Comparison of ENCODE assay signal across 23 cellular contexts in genomic region chr7:158366916-158367633, GRCh38.
DNase-seq lines count a peak whose midpoint lies in the region; ATAC-seq and TF ChIP-seq lines count a peak whose summit lies in the region.
"Had no signal": no experiment of that assay in that cellular context is flagged by ENCODE, and none has a peak within 500 bp of the region (broad histone marks: within the 10 kb centered on the region; RNA-seq: fewer than 3 reads in every experiment).

No MANE protein-coding gene starts in this region.

- no peaks in the 10 kb centered on the region for H3K9me3 ChIP-seq in spleen
- no peaks in the 10 kb centered on the region for H3K9me3 ChIP-seq in naive thymus-derived CD4-positive, alpha-beta T cell (ENCODE audit: control insufficient read depth in 2 of 3, low read length in 3 of 3)
- H3K9me3 ChIP-seq: Caco-2 had no signal

- H3K9me3 Mint-ChIP-seq in CD14-positive monocyte: peaks cover 0 to 6% (median 2%) of the 10 kb centered on the region in 7 donors
- H3K9me3 Mint-ChIP-seq in activated T-helper 1 cell treated with anti-CD3 and anti-CD28 coated beads, Interleukin-12 subunit alpha, Interleukin-12 subunit beta, Interleukin-2, Interleukin-4 antibody, amounts not matched to agents 30 ng/mL and 10 ng/mL and 1 ng/mL, durations not matched to agents 14 hours and 24 hours and 36 hours: peaks cover 4% of the 10 kb centered on the region
- H3K9me3 Mint-ChIP-seq in naive thymus-derived CD4-positive, alpha-beta T cell: peaks cover 0 to 6% (median 0%) of the 10 kb centered on the region in 11 donors
- H3K9me3 Mint-ChIP-seq: CD4-positive, alpha-beta T cell had no signal

- H3K27ac ChIP-seq in angular gyrus (ENCODE audit: low read depth, low read length) (peak overlapping the region; percentile 34), dorsolateral prefrontal cortex (peak overlapping the region in 39 of 59 donors; percentile 1 to 79 (median 51)), spleen (no peak overlapping the region)
- H3K27ac ChIP-seq in naive thymus-derived CD4-positive, alpha-beta T cell (ENCODE audit: low read depth, low read length): no peak overlapping the region
- H3K27ac ChIP-seq: HL-60 had no signal

- TF ChIP-seq POLR2A in spleen (IDR thresholded peaks at IDR 0.05): no peak

- H3K4me3 Mint-ChIP-seq in CD14-positive monocyte: no peak overlapping the region
- no peak overlapping the region for H3K4me3 Mint-ChIP-seq in activated T-helper 1 cell treated with anti-CD3 and anti-CD28 coated beads, Interleukin-12 subunit alpha, Interleukin-12 subunit beta, Interleukin-2, Interleukin-4 antibody, amounts not matched to agents 30 ng/mL and 10 ng/mL and 1 ng/mL, durations not matched to agents 14 hours and 24 hours and 36 hours
- no peak overlapping the region for H3K4me3 Mint-ChIP-seq in naive thymus-derived CD4-positive, alpha-beta T cell
- H3K4me3 Mint-ChIP-seq: CD4-positive, alpha-beta T cell; HFFc6 had no signal

- no peaks in the 10 kb centered on the region for H3K36me3 Mint-ChIP-seq in CD14-positive monocyte
- H3K36me3 Mint-ChIP-seq in activated T-helper 1 cell treated with anti-CD3 and anti-CD28 coated beads, Interleukin-12 subunit alpha, Interleukin-12 subunit beta, Interleukin-2, Interleukin-4 antibody, amounts not matched to agents 30 ng/mL and 10 ng/mL and 1 ng/mL, durations not matched to agents 14 hours and 24 hours and 36 hours (ENCODE audit: low read depth): no peaks in the 10 kb centered on the region
- no peaks in the 10 kb centered on the region for H3K36me3 Mint-ChIP-seq in naive thymus-derived CD4-positive, alpha-beta T cell

- POLR2A ChIA-PET in naive thymus-derived CD4-positive, alpha-beta T cell (lab: Charles Lee): no interaction called here

- H3K27me3 Mint-ChIP-seq in CD14-positive monocyte (ENCODE audit: low read depth in 3 of 3): peaks cover 0 to 2% (median 1%) of the 10 kb centered on the region in 3 donors
- no peaks in the 10 kb centered on the region for H3K27me3 Mint-ChIP-seq in activated T-helper 1 cell treated with anti-CD3 and anti-CD28 coated beads, Interleukin-12 subunit alpha, Interleukin-12 subunit beta, Interleukin-2, Interleukin-4 antibody, amounts not matched to agents 30 ng/mL and 10 ng/mL and 1 ng/mL, durations not matched to agents 14 hours and 24 hours and 36 hours (ENCODE audit: insufficient read depth)
- peaks cover 0 to 6% (median 0%) of the 10 kb centered on the region in 5 donors for H3K27me3 Mint-ChIP-seq in naive thymus-derived CD4-positive, alpha-beta T cell
- H3K27me3 Mint-ChIP-seq: CD4-positive, alpha-beta T cell had no signal

- H3K27ac Mint-ChIP-seq in CD14-positive monocyte: no peak overlapping the region
- H3K27ac Mint-ChIP-seq in activated T-helper 1 cell treated with anti-CD3 and anti-CD28 coated beads, Interleukin-12 subunit alpha, Interleukin-12 subunit beta, Interleukin-2, Interleukin-4 antibody, amounts not matched to agents 30 ng/mL and 10 ng/mL and 1 ng/mL, durations not matched to agents 14 hours and 24 hours and 36 hours: no peak overlapping the region
- H3K27ac Mint-ChIP-seq in naive thymus-derived CD4-positive, alpha-beta T cell: no peak overlapping the region
- H3K27ac Mint-ChIP-seq: CD4-positive, alpha-beta T cell; HFFc6 had no signal

- intact Hi-C loops in CD14-positive monocyte (cut with micrococcal nuclease) (no loop called here), dorsolateral prefrontal cortex (cut with DNase I) (no loop called here), spleen (cut with DNase I; ENCODE audit: low total_unique reads) (no loop called here)
- intact Hi-C loops in activated T-helper 1 cell treated with anti-CD3 and anti-CD28 coated beads, Interleukin-12 subunit alpha, Interleukin-12 subunit beta, Interleukin-2, Interleukin-4 antibody, amounts not matched to agents 30 ng/mL and 10 ng/mL and 1 ng/mL, durations not matched to agents 14 hours and 24 hours and 36 hours (cut with micrococcal nuclease): no loop called here
- intact Hi-C loops in naive thymus-derived CD4-positive, alpha-beta T cell (cut with micrococcal nuclease): no loop called here

- no peaks in the 10 kb centered on the region for H3K4me1 Mint-ChIP-seq in CD14-positive monocyte
- no peaks in the 10 kb centered on the region for H3K4me1 Mint-ChIP-seq in activated T-helper 1 cell treated with anti-CD3 and anti-CD28 coated beads, Interleukin-12 subunit alpha, Interleukin-12 subunit beta, Interleukin-2, Interleukin-4 antibody, amounts not matched to agents 30 ng/mL and 10 ng/mL and 1 ng/mL, durations not matched to agents 14 hours and 24 hours and 36 hours (ENCODE audit: low read depth)
- H3K4me1 Mint-ChIP-seq in naive thymus-derived CD4-positive, alpha-beta T cell: no peaks in the 10 kb centered on the region

- WGBS in spleen, 5 donors: 81 to 89% (median 84%) methylated on average over 15 to 19 of the region's 19 CpGs

- H3K4me1 ChIP-seq in spleen: no peaks in the 10 kb centered on the region
- H3K4me1 ChIP-seq in naive thymus-derived CD4-positive, alpha-beta T cell (ENCODE audit: control insufficient read depth in 2 of 2, insufficient read depth in 2 of 2, low read length in 2 of 2): no peaks in the 10 kb centered on the region
- H3K4me1 ChIP-seq: Caco-2 had no signal

- no peaks in the 10 kb centered on the region for H3K36me3 ChIP-seq in spleen
- no peaks in the 10 kb centered on the region for H3K36me3 ChIP-seq in naive thymus-derived CD4-positive, alpha-beta T cell (ENCODE audit: control insufficient read depth in 2 of 3, insufficient read depth in 3 of 3, low read length in 3 of 3)

- no peak for ATAC-seq in naive thymus-derived CD4-positive, alpha-beta T cell
- ATAC-seq: HepG2 had no signal

- H3K27me3 ChIP-seq in dorsolateral prefrontal cortex: peaks cover 0 to 9% (median 0%) of the 10 kb centered on the region in 45 donors
- peaks cover 0 to 13% (median 0%) of the 10 kb centered on the region in 7 donors for H3K27me3 ChIP-seq in spleen (replicated peaks in 1 of 7)
- no peaks in the 10 kb centered on the region for H3K27me3 ChIP-seq in naive thymus-derived CD4-positive, alpha-beta T cell (ENCODE audit: control insufficient read depth in 2 of 2, insufficient read depth in 2 of 2, low read length in 2 of 2)

- CTCF ChIA-PET in naive thymus-derived CD4-positive, alpha-beta T cell (lab: Charles Lee): no interaction called here

- TF ChIP-seq CTCF in CD14-positive monocyte (IDR thresholded peaks at IDR 0.05) (no peak), dorsolateral prefrontal cortex (IDR thresholded peaks at IDR 0.05 in 54 of 56, conservative IDR thresholded peaks at IDR 0.05 in 2 of 56; ENCODE audit: low read depth in 1 of 56, partially characterized antibody in 56 of 56) (no peak), spleen (IDR thresholded peaks at IDR 0.05 in 8 of 11, conservative IDR thresholded peaks at IDR 0.05 in 3 of 11) (no peak)

- DNase-seq in CD14-positive monocyte (ENCODE audit: low spot score) (peak; percentile 31), dorsolateral prefrontal cortex (peak in 3 of 10 donors; percentile 21 to 47 (median 24)), spleen (peak; percentile 57), NCI-H2227 treated with DMSO at 0.1 percent for 48 hours (lab: John Stamatoyannopoulos, UW) (no peak)
- DNase-seq in activated T-helper 1 cell treated with anti-CD3 and anti-CD28 coated beads, Interleukin-12 subunit alpha, Interleukin-12 subunit beta, Interleukin-2, Interleukin-4 antibody, amounts not matched to agents 30 ng/mL and 10 ng/mL and 1 ng/mL, durations not matched to agents 14 hours and 24 hours and 36 hours (ENCODE audit: low spot score): no peak
- no peak for DNase-seq in naive thymus-derived CD4-positive, alpha-beta T cell
- DNase-seq: CD4-positive, alpha-beta T cell; DMS 273 treated with DMSO at 0.1 percent for 48 hours; DND-41; H7; HFFc6; KBM-7; MM.1S; NCI-H1048; NCI-H1417 treated with DMSO at 0.1 percent for 48 hours; NCI-H187; NCI-H446 treated with DMSO at 0.1 percent for 48 hours; NCI-H526 treated with DMSO at 0.1 percent for 48 hours; SHP77 had no signal

- peak overlapping the region in 55 of 59 donors; percentile 5 to 61 (median 46) for H3K4me3 ChIP-seq in dorsolateral prefrontal cortex
- no peak overlapping the region for H3K4me3 ChIP-seq in spleen
- H3K4me3 ChIP-seq in naive thymus-derived CD4-positive, alpha-beta T cell (ENCODE audit: low read length): no peak overlapping the region

Comparison
In these comparisons a context has a peak if more than half of its experiments do, and no peak if none do; other contexts are left out.
1. DNase-seq: peak in CD14-positive monocyte (single experiment) and spleen (single experiment); none in NCI-H2227 treated with DMSO at 0.1 percent for 48 hours (single experiment), activated T-helper 1 cell treated with anti-CD3 and anti-CD28 coated beads, Interleukin-12 subunit alpha, Interleukin-12 subunit beta, Interleukin-2, Interleukin-4 antibody, amounts not matched to agents 30 ng/mL and 10 ng/mL and 1 ng/mL, durations not matched to agents 14 hours and 24 hours and 36 hours (single experiment) and naive thymus-derived CD4-positive, alpha-beta T cell (0 of 9).
2. H3K27ac ChIP-seq: peak in angular gyrus (single experiment) and dorsolateral prefrontal cortex (39 of 59); none in spleen (0 of 8) and naive thymus-derived CD4-positive, alpha-beta T cell (single experiment).
3. H3K4me3 ChIP-seq: peak in dorsolateral prefrontal cortex (55 of 59); none in spleen (0 of 8) and naive thymus-derived CD4-positive, alpha-beta T cell (single experiment).